Comparison of ENCODE assay signal across 1 cellular context in the genomic region with DNA sequence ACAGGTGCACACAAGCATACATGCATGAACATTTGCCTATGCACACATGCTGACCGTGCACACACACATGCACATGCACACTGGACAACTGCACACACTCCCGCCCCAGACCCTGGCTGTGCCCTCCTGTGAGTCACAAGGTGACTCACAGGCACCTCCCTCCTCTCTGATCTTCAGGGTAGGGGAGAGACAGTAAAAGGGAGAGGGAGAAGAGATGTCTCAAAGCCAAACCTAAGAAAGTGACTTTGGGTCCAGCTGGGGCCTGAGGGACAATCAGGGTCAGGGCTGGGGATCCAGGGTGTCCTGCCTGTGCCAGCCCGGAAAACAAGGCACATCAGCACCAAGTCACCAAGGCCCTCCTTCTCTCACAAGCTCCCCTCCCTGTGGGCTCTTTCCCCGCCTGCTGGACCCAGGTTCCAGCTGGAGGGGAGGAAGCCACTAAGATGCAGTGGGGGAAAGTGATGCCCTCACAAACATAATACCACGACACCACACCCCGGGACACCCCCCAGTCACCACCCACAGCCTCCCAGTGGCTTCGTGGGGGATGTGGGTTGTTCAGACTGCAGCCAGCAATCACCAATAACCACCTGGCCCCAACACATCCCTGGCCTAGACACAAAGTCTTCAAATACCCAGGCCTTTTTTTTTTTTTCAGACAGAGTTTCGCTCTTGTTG.
TF ChIP-seq lines count a peak whose summit lies in the region.

No MANE protein-coding gene starts in this region.

TF ChIP-seq in GM12878, 131 proteins besides CTCF, POLR2A, EP300 and RAD21 (continued from another document):
- peak; percentile 24 for TF ChIP-seq KLF5 (IDR thresholded peaks at IDR 0.05; ENCODE audit: partially characterized antibody)
